ENCODE assay signal across 25 cellular contexts in the genomic region with DNA sequence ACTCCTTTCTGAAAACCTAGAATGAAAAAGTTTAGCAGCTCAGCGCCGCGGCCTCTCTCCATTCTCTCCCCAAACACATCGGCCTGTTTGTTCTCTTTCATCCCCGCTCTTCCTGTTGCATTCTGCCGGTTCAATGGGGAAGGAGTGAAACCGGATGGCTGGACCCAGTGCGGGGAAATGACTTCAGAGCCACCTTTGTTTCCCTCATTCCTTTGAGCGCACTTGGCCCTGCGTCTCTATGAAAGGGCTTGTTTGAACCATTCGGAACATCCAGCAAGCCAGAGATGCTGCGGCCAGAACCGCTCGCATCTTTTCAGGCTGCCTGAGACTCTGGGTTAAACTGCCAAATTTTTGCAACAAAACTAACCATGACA. TPM values are rescaled to one million over a fixed set of nuclear protein-coding genes. Genes with fewer than 3 reads are reported as not detected.
DNase-seq lines count a peak whose midpoint lies in the region; ATAC-seq and TF ChIP-seq lines count a peak whose summit lies in the region.
"Had no signal": no experiment of that assay in that cellular context is flagged by ENCODE, and none has a peak within 500 bp of the region (broad histone marks: within the 10 kb centered on the region; RNA-seq: fewer than 3 reads in every experiment).

No MANE protein-coding gene starts in this region.

- H3K79me2 ChIP-seq in KMS-11 (ENCODE audit: insufficient read depth, low read depth): no peaks in the 10 kb centered on the region

- H3K27me3 ChIP-seq in KMS-11 (ENCODE audit: insufficient read depth, low read depth): no peaks in the 10 kb centered on the region
- H3K27me3 ChIP-seq in HAP-1 (ENCODE audit: low read depth): no peaks in the 10 kb centered on the region; the same call in 1 of the 2 replicates

- H3K4me1 Mint-ChIP-seq in endothelial cell (ENCODE audit: unreplicated experiment): peaks cover 28% of the 10 kb centered on the region
- no peaks in the 10 kb centered on the region for H3K4me1 Mint-ChIP-seq in activated CD4-positive, alpha-beta T cell treated with anti-CD3 and anti-CD28 coated beads for 36 hours

- no peak for ATAC-seq in GM19452 (IDR thresholded peaks at IDR 0.05; ENCODE audit: unreplicated experiment)
- ATAC-seq in activated CD4-positive, alpha-beta T cell treated with anti-CD3 and anti-CD28 coated beads for 36 hours: no peak
- ATAC-seq: activated CD8-positive, alpha-beta memory T cell treated with anti-CD3 and anti-CD28 coated beads, Interleukin-2, amount 10 ng/mL, durations not matched to agents 7 days and 5 days; activated naive CD8-positive, alpha-beta T cell treated with anti-CD3 and anti-CD28 coated beads, Interleukin-2, amount 50 U/mL, for 24 hours; left cardiac atrium; natural killer cell; psoas muscle; upper lobe of right lung had no signal

- CTCF ChIA-PET in activated CD4-positive, alpha-beta T cell treated with anti-CD3 and anti-CD28 coated beads for 36 hours (lab: Charles Lee): interaction anchor here (0.6 kb wide), 1 partner anchor 152 kb away, joined by 3 read pairs; no protein-coding TSS in a partner anchor

- no peak overlapping the region for H2AFZ ChIP-seq in KMS-11 (ENCODE audit: low read depth)

- peak; percentile 21 for DNase-seq in endothelial cell (ENCODE audit: low spot score)
- peak; percentile 55 for DNase-seq in midbrain (lab: John Stamatoyannopoulos, UW)
- no peak for DNase-seq in activated CD4-positive, alpha-beta T cell treated with anti-CD3 and anti-CD28 coated beads for 36 hours
- DNase-seq in HAP-1 (ENCODE audit: low spot score in 2 of 2): no peak
- DNase-seq: activated CD4-positive, alpha-beta T cell treated with anti-CD3 and anti-CD28 coated beads for 4 hours; activated CD8-positive, alpha-beta memory T cell treated with anti-CD3 and anti-CD28 coated beads, Interleukin-2, amount 10 ng/mL, durations not matched to agents 7 days and 5 days; activated naive CD8-positive, alpha-beta T cell treated with anti-CD3 and anti-CD28 coated beads, Interleukin-2, amount 50 U/mL, for 24 hours; COR-L47; left cardiac atrium; natural killer cell; NCI-H1436; NCI-H69; psoas muscle; SHP77; stimulated activated CD4-positive, alpha-beta T cell treated with anti-CD3 and anti-CD28 coated beads, Interleukin-4, amount 100 ng/mL, for 1 hour; upper lobe of right lung had no signal

- H3K9me3 Mint-ChIP-seq in endothelial cell (ENCODE audit: unreplicated experiment): no peaks in the 10 kb centered on the region
- H3K9me3 Mint-ChIP-seq in activated CD4-positive, alpha-beta T cell treated with anti-CD3 and anti-CD28 coated beads for 36 hours (ENCODE audit: low read depth): peaks cover 3% of the 10 kb centered on the region
- H3K9me3 Mint-ChIP-seq: activated naive CD8-positive, alpha-beta T cell treated with anti-CD3 and anti-CD28 coated beads, Interleukin-2, amount 50 U/mL, for 24 hours; dendritic cell treated with granulocyte-macrophage colony-stimulating factor and Interleukin-4, amounts not matched to agents 40 ng/mL and 50 ng/mL, for 4 days; natural killer cell; stimulated activated naive CD8-positive, alpha-beta T cell treated with anti-CD3 and anti-CD28 coated beads, Interleukin-15, Interleukin-2, amounts not matched to agents 100 ng/mL and 50 ng/mL, for 24 hours had no signal

- no peak overlapping the region for H3K9ac ChIP-seq in KMS-11

- peaks cover 5% of the 10 kb centered on the region for H3K36me3 Mint-ChIP-seq in endothelial cell (ENCODE audit: low read depth, unreplicated experiment)
- no peaks in the 10 kb centered on the region for H3K36me3 Mint-ChIP-seq in activated CD4-positive, alpha-beta T cell treated with anti-CD3 and anti-CD28 coated beads for 36 hours (ENCODE audit: low read depth)
- H3K36me3 Mint-ChIP-seq: activated CD8-positive, alpha-beta memory T cell treated with anti-CD3 and anti-CD28 coated beads, Interleukin-2, amount 10 ng/mL, durations not matched to agents 7 days and 5 days; natural killer cell had no signal

- no peaks in the 10 kb centered on the region for H4K20me1 ChIP-seq in KMS-11 (ENCODE audit: insufficient read depth)

- POLR2A ChIA-PET in activated CD4-positive, alpha-beta T cell treated with anti-CD3 and anti-CD28 coated beads for 36 hours (lab: Charles Lee): no interaction called here

- H3K4me2 ChIP-seq in KMS-11: peak overlapping the region; percentile 59; the same call in 1 of the 2 replicates

- H3K4me1 ChIP-seq in KMS-11 (ENCODE audit: low read depth, poor library complexity, severe bottlenecking) (peaks cover 91% of the 10 kb centered on the region), HAP-1 (no peaks in the 10 kb centered on the region)
- H3K4me1 ChIP-seq: upper lobe of right lung had no signal

- H3K27me3 Mint-ChIP-seq in endothelial cell (ENCODE audit: unreplicated experiment): peaks cover 13% of the 10 kb centered on the region
- H3K27me3 Mint-ChIP-seq in activated CD4-positive, alpha-beta T cell treated with anti-CD3 and anti-CD28 coated beads for 36 hours: peaks cover 43% of the 10 kb centered on the region

- H3K27ac Mint-ChIP-seq in endothelial cell (ENCODE audit: unreplicated experiment): peak overlapping the region; percentile 58
- no peak overlapping the region for H3K27ac Mint-ChIP-seq in activated CD4-positive, alpha-beta T cell treated with anti-CD3 and anti-CD28 coated beads for 36 hours
- H3K27ac Mint-ChIP-seq: activated CD8-positive, alpha-beta memory T cell treated with anti-CD3 and anti-CD28 coated beads, Interleukin-2, amount 10 ng/mL, durations not matched to agents 7 days and 5 days; activated naive CD8-positive, alpha-beta T cell treated with anti-CD3 and anti-CD28 coated beads, Interleukin-2, amount 50 U/mL, for 24 hours; dendritic cell treated with granulocyte-macrophage colony-stimulating factor and Interleukin-4, amounts not matched to agents 40 ng/mL and 50 ng/mL, for 4 days; natural killer cell; stimulated activated naive CD8-positive, alpha-beta T cell treated with anti-CD3 and anti-CD28 coated beads, Interleukin-15, Interleukin-2, amounts not matched to agents 100 ng/mL and 50 ng/mL, for 24 hours had no signal

- H3K4me3 ChIP-seq in KMS-11 (IDR thresholded peaks at IDR 0.05; ENCODE audit: insufficient read depth, low read depth, low read length) (no peak overlapping the region), HAP-1 (no peak overlapping the region)
- H3K4me3 ChIP-seq: psoas muscle, upper lobe of right lung had no signal

- H3K27ac ChIP-seq in KMS-11: peak overlapping the region; percentile 33
- H3K27ac ChIP-seq in temporal lobe (ENCODE audit: low read depth, low read length): peak overlapping the region; percentile 45
- H3K27ac ChIP-seq: epithelial cell of prostate, psoas muscle, upper lobe of right lung had no signal

- H3K4me3 Mint-ChIP-seq in endothelial cell (ENCODE audit: unreplicated experiment): peak overlapping the region; percentile 4
- H3K4me3 Mint-ChIP-seq in activated CD4-positive, alpha-beta T cell treated with anti-CD3 and anti-CD28 coated beads for 36 hours: no peak overlapping the region
- H3K4me3 Mint-ChIP-seq: activated CD8-positive, alpha-beta memory T cell treated with anti-CD3 and anti-CD28 coated beads, Interleukin-2, amount 10 ng/mL, durations not matched to agents 7 days and 5 days; activated naive CD8-positive, alpha-beta T cell treated with anti-CD3 and anti-CD28 coated beads, Interleukin-2, amount 50 U/mL, for 24 hours; dendritic cell treated with granulocyte-macrophage colony-stimulating factor and Interleukin-4, amounts not matched to agents 40 ng/mL and 50 ng/mL, for 4 days; natural killer cell; stimulated activated naive CD8-positive, alpha-beta T cell treated with anti-CD3 and anti-CD28 coated beads, Interleukin-15, Interleukin-2, amounts not matched to agents 100 ng/mL and 50 ng/mL, for 24 hours had no signal

- H3K9me3 ChIP-seq in HAP-1: no peaks in the 10 kb centered on the region
- H3K9me3 ChIP-seq: psoas muscle, upper lobe of right lung had no signal

- in situ Hi-C loops in HAP-1 (cut with MboI; ENCODE audit: low sequenced_read_pairs): no loop called here

- no peak for TF ChIP-seq CTCF in KMS-11 (conservative IDR thresholded peaks at IDR 0.05; ENCODE audit: low read depth, low read length)
- no peak for TF ChIP-seq CTCF in endothelial cell (IDR thresholded peaks at IDR 0.05; ENCODE audit: unreplicated experiment)

- intact Hi-C loops in activated CD4-positive, alpha-beta T cell treated with anti-CD3 and anti-CD28 coated beads for 36 hours (cut with DNase I, micrococcal nuclease): no loop called here

- H3K36me3 ChIP-seq in KMS-11 (ENCODE audit: insufficient read depth): no peaks in the 10 kb centered on the region
- H3K36me3 ChIP-seq in HAP-1 (replicated peaks): no peaks in the 10 kb centered on the region
- H3K36me3 ChIP-seq: upper lobe of right lung had no signal

RNA-seq across cellular contexts. Expression of a gene that starts 5.3 kb away (rescaled TPM):
- 0.67 TPM for total RNA-seq in endothelial cell (ENCODE audit: unreplicated experiment)
- 19.4 TPM for total RNA-seq in temporal lobe
- not detected for total RNA-seq in activated CD4-positive, alpha-beta T cell treated with anti-CD3 and anti-CD28 coated beads for 36 hours
- total RNA-seq: activated CD8-positive, alpha-beta memory T cell treated with anti-CD3 and anti-CD28 coated beads, Interleukin-2, amount 10 ng/mL, durations not matched to agents 7 days and 5 days; bronchial epithelial cell; fibroblast of villous mesenchyme; mesenteric fat pad had no signal

RNA-seq across cellular contexts. Expression of a gene that starts 38.9 kb away (rescaled TPM):
- total RNA-seq in endothelial cell (ENCODE audit: unreplicated experiment) (0.33 TPM), temporal lobe (15.2 TPM)
- total RNA-seq in activated CD4-positive, alpha-beta T cell treated with anti-CD3 and anti-CD28 coated beads for 36 hours: not detected
- total RNA-seq: activated CD8-positive, alpha-beta memory T cell treated with anti-CD3 and anti-CD28 coated beads, Interleukin-2, amount 10 ng/mL, durations not matched to agents 7 days and 5 days; bronchial epithelial cell; fibroblast of villous mesenchyme; left cardiac atrium; mesenteric fat pad; natural killer cell; upper lobe of right lung had no signal

Comparison
In these comparisons a context has a peak if more than half of its experiments do, and no peak if none do; other contexts are left out.
1. DNase-seq: peak in endothelial cell (single experiment) and midbrain (single experiment); none in activated CD4-positive, alpha-beta T cell treated with anti-CD3 and anti-CD28 coated beads for 36 hours (single experiment) and HAP-1 (0 of 2).
2. RNA of a gene that starts 5.3 kb away (total RNA-seq): 19.4 TPM in temporal lobe (single experiment); 0.67 TPM in endothelial cell (single experiment) and not detected in activated CD4-positive, alpha-beta T cell treated with anti-CD3 and anti-CD28 coated beads for 36 hours; every median in the first group is over 10 times any median in the second.
3. RNA of a gene that starts 38.9 kb away (total RNA-seq): 15.2 TPM in temporal lobe (single experiment); 0.33 TPM in endothelial cell (single experiment) and not detected in activated CD4-positive, alpha-beta T cell treated with anti-CD3 and anti-CD28 coated beads for 36 hours; every median in the first group is over 10 times any median in the second.